In genomic region chr3:106578911-106579310, GRCh38 we compare ENCODE assay signal across 20 cellular contexts.
"Had no signal": no experiment of that assay in that cellular context is flagged by ENCODE, and none has a peak within 500 bp of the region (broad histone marks: within the 10 kb centered on the region; RNA-seq: fewer than 3 reads in every experiment).

No MANE protein-coding gene starts in this region.

- H3K9me3 ChIP-seq: ovary, psoas muscle, right atrium auricular region, tibial artery had no signal

- DNase-seq: activated CD4-positive, alpha-beta memory T cell treated with anti-CD3 and anti-CD28 coated beads for 36 hours; activated CD4-positive, alpha-beta T cell treated with anti-CD3 and anti-CD28 coated beads for 4 hours; activated CD4-positive, CD25-positive, alpha-beta regulatory T cell; activated effector memory CD4-positive, alpha-beta T cell treated with Interleukin-2 at 50 U/mL for 16 hours; activated naive CD4-positive, alpha-beta T cell treated with anti-CD3 and anti-CD28 coated beads for 36 hours; activated naive CD8-positive, alpha-beta T cell treated with anti-CD3 and anti-CD28 coated beads, Interleukin-2, amount 10 ng/mL, durations not matched to agents 7 days and 5 days; activated T-cell treated with anti-CD3 and anti-CD28 coated beads, Interleukin-2, amount 50 U/mL, for 72 hours; amygdala; erythroblast; hippocampal formation; ovary; psoas muscle; stimulated activated CD4-positive, alpha-beta T cell treated with anti-CD3 and anti-CD28 coated beads, Interleukin-12 subunit alpha, Interleukin-12 subunit beta, amount 100 ng/mL, for 4 hours; stimulated activated CD4-positive, alpha-beta T cell treated with anti-CD3 and anti-CD28 coated beads, Interleukin-1b, Interleukin-23, amount 100 ng/mL, for 48 hours; stimulated activated naive CD8-positive, alpha-beta T cell treated with anti-CD3 and anti-CD28 coated beads, Interleukin-15, amount 100 ng/mL, for 72 hours; T1000; tibial artery had no signal

- H3K27me3 ChIP-seq: cardiac muscle cell, ovary, right atrium auricular region, tibial artery had no signal

- H3K27ac ChIP-seq: cardiac muscle cell, ovary, psoas muscle, right atrium auricular region, tibial artery had no signal

- ATAC-seq: activated T-cell treated with anti-CD3 and anti-CD28 coated beads, Interleukin-2, amount 50 U/mL, for 72 hours; natural killer cell treated with Interleukin-12 subunit alpha and Interleukin-12 subunit beta and Interleukin-15 and Interleukin-18, amount 100 ng/mL, for 72 hours; psoas muscle; stimulated activated naive CD8-positive, alpha-beta T cell treated with anti-CD3 and anti-CD28 coated beads, Interleukin-15, amount 100 ng/mL, for 72 hours had no signal

- H3K36me3 ChIP-seq: cardiac muscle cell, ovary, right atrium auricular region, tibial artery had no signal

- H3K4me1 ChIP-seq: psoas muscle, right atrium auricular region, tibial artery had no signal

- H3K4me3 ChIP-seq: cardiac muscle cell, ovary, psoas muscle, right atrium auricular region, tibial artery had no signal
